ENCODE assay signal across 8 cellular contexts in genomic region chr12:122499991-122500684, GRCh38. TPM values are rescaled to one million over a fixed set of nuclear protein-coding genes. Genes with fewer than 3 reads are reported as not detected.
DNase-seq lines count a peak whose midpoint lies in the region; TF ChIP-seq lines count a peak whose summit lies in the region.

No MANE protein-coding gene starts in this region.

- H3K9me2 ChIP-seq in MM.1S (replicated peaks; ENCODE audit: insufficient read depth, low read length) = no peaks in the 10 kb centered on the region

- no peak for TF ChIP-seq CTCF in H9 (conservative IDR thresholded peaks at IDR 0.05)
- TF ChIP-seq CTCF in MM.1S (IDR thresholded peaks at IDR 0.05; ENCODE audit: low read length) = no peak
- TF ChIP-seq CTCF in right atrium auricular region (IDR thresholded peaks at IDR 0.05) = no peak

- H4K8ac ChIP-seq in H9 (replicated peaks; ENCODE audit: insufficient read length, low read depth, low read length) = no peak overlapping the region

- no peaks in the 10 kb centered on the region for H4K20me1 ChIP-seq in H9 (ENCODE audit: control insufficient read depth, insufficient read depth, insufficient read length)
- no peaks in the 10 kb centered on the region for H4K20me1 ChIP-seq in MM.1S (ENCODE audit: insufficient read depth, low read length)

- H2BK5ac ChIP-seq in H9 (ENCODE audit: insufficient read length, low read length) = no peak overlapping the region

- H3K9me3 ChIP-seq in H9 (ENCODE audit: control insufficient read depth, low read depth, low read length) (no peaks in the 10 kb centered on the region), MM.1S (replicated peaks; ENCODE audit: insufficient read depth, low read length) (no peaks in the 10 kb centered on the region), right atrium auricular region (no peaks in the 10 kb centered on the region)

- H3F3A ChIP-seq in MM.1S (ENCODE audit: insufficient read depth, low read length) = peaks cover 15% of the 10 kb centered on the region; the same call in 1 of the 2 replicates

- H2BK15ac ChIP-seq in H9 (ENCODE audit: low read depth, low read length) = no peak overlapping the region

- H2BK120ac ChIP-seq in H9 (ENCODE audit: low read depth, low read length, poor library complexity, severe bottlenecking) = no peak overlapping the region

- H2BK20ac ChIP-seq in H9 (ENCODE audit: low read depth, low read length, poor library complexity, severe bottlenecking) = no peak overlapping the region

- DNase-seq in ELF-1 (ENCODE audit: low read depth, low spot score) (peak; percentile 72), H9 (peak; percentile 59), MM.1S (peak; percentile 53), SK-MEL-5 (ENCODE audit: low read depth, low spot score) (peak; percentile 58), amygdala (lab: John Stamatoyannopoulos, UW) (peak in 32 of 56 donors; percentile 13 to 74 (median 50)), right atrium auricular region (ENCODE audit: low spot score) (peak; percentile 70), cerebellar nuclear complex (lab: John Stamatoyannopoulos, UW) (no peak)

- no peaks in the 10 kb centered on the region; the same call in 1 of the 2 replicates for H3K27me3 Mint-ChIP-seq in H9 (ENCODE audit: low read depth)

- peaks cover 12 to 15% of the 10 kb centered on the region in 2 experiments for H3K4me1 Mint-ChIP-seq in H9

- peak overlapping the region; percentile 89 for H3K9ac ChIP-seq in H9 (ENCODE audit: extremely low read depth, insufficient read length, low read length)
- peak overlapping the region; percentile 95 for H3K9ac ChIP-seq in MM.1S (ENCODE audit: low read length)
- H3K9ac ChIP-seq in rectal smooth muscle tissue (ENCODE audit: low read length) = peak overlapping the region; percentile 66

- H3K9me3 Mint-ChIP-seq in H9 = no peaks in the 10 kb centered on the region; a peak in 1 of 5 replicates

- WGBS in H9 (ENCODE audit: extremely low coverage, insufficient read length, low lambda C conversion rate) = no CpG with 5 or more reads among the region's 47 CpGs

- H3K36me3 Mint-ChIP-seq in H9 (ENCODE audit: insufficient read depth in 1 of 3, low read depth in 3 of 3) = peaks cover 12 to 40% (median 32%) of the 10 kb centered on the region in 3 experiments

- H4K91ac ChIP-seq in H9 (ENCODE audit: insufficient read length, low read depth, low read length) = no peak overlapping the region

- H3K56ac ChIP-seq in H9 (ENCODE audit: insufficient read length, low read depth, low read length) = no peak overlapping the region

- no peak overlapping the region; the same call in 1 of the 2 replicates for H3K4ac ChIP-seq in H9 (ENCODE audit: low read depth, low read length)

- H2AFZ ChIP-seq in H9 (ENCODE audit: low read length) = no peak overlapping the region
- peak overlapping the region; percentile 48 for H2AFZ ChIP-seq in MM.1S (ENCODE audit: low read length)

- H3K27ac Mint-ChIP-seq in H9 = peak overlapping the region; percentile 99 to 100 (median 100)

- in situ Hi-C loops in SK-MEL-5 (cut with HindIII; ENCODE audit: low pct_unique_long_range_greater_than_20kb, low sequenced_read_pairs) = no loop called here

- H3K18ac ChIP-seq in H9 (ENCODE audit: insufficient read length, low read depth, low read length) = peak overlapping the region; percentile 80

- H3K27me3 ChIP-seq in H9 (ENCODE audit: insufficient read depth, low read length) (no peaks in the 10 kb centered on the region), MM.1S (replicated peaks; ENCODE audit: insufficient read depth, low read length) (no peaks in the 10 kb centered on the region), right atrium auricular region (no peaks in the 10 kb centered on the region), rectal smooth muscle tissue (ENCODE audit: control insufficient read depth, insufficient read depth, low read length) (no peaks in the 10 kb centered on the region)

- H3K4me2 ChIP-seq in H9 (ENCODE audit: insufficient read depth, insufficient read length, low read length) = peak overlapping the region; percentile 83
- peak overlapping the region; percentile 34 for H3K4me2 ChIP-seq in MM.1S (ENCODE audit: low read depth, low read length)

- no peak overlapping the region for H2AK5ac ChIP-seq in H9 (ENCODE audit: insufficient read length, low read length)

- no peak overlapping the region for H2BK12ac ChIP-seq in H9 (ENCODE audit: insufficient read length, low read depth, low read length)

- H3K79me2 ChIP-seq in H9 (ENCODE audit: insufficient read depth, low read length) (no peaks in the 10 kb centered on the region; the same call in 1 of the 2 replicates), MM.1S (ENCODE audit: low read length) (peaks cover 45% of the 10 kb centered on the region)

- H3K27ac ChIP-seq in H9 (ENCODE audit: insufficient read length, low read depth, low read length) (peak overlapping the region; percentile 53), MM.1S (ENCODE audit: low read length) (peak overlapping the region; percentile 96), right atrium auricular region (peak overlapping the region; percentile 99), rectal smooth muscle tissue (ENCODE audit: low read depth, low read length) (peak overlapping the region; percentile 99)

- peak overlapping the region; percentile 88 for H3K4me3 ChIP-seq in MM.1S (ENCODE audit: low read length)
- H3K4me3 ChIP-seq in right atrium auricular region = peak overlapping the region; percentile 88 to 91
- H3K4me3 ChIP-seq in rectal smooth muscle tissue (ENCODE audit: low read length) = peak overlapping the region; percentile 83

- no peaks in the 10 kb centered on the region for H3K23me2 ChIP-seq in H9 (ENCODE audit: insufficient read length, low read depth, low read length, poor library complexity, severe bottlenecking)

- H3K36me3 ChIP-seq in MM.1S (replicated peaks; ENCODE audit: insufficient read depth, low read length) (no peaks in the 10 kb centered on the region), right atrium auricular region (peaks cover 25% of the 10 kb centered on the region), rectal smooth muscle tissue (ENCODE audit: control insufficient read depth, insufficient read depth, low read length) (peaks cover 7% of the 10 kb centered on the region)

- peak overlapping the region; percentile 97 to 98 for H3K4me3 Mint-ChIP-seq in H9

- H3K23ac ChIP-seq in H9 (ENCODE audit: insufficient read length, low read depth, low read length) = no peak overlapping the region

- peak overlapping the region; percentile 90 for H3K14ac ChIP-seq in H9 (ENCODE audit: insufficient read depth, low read length)

- H3K4me1 ChIP-seq in H9 (ENCODE audit: insufficient read depth, low read length) (no peaks in the 10 kb centered on the region), MM.1S (ENCODE audit: low read length) (no peaks in the 10 kb centered on the region), right atrium auricular region (peaks cover 0 to 25% of the 10 kb centered on the region in 2 donors), rectal smooth muscle tissue (ENCODE audit: control insufficient read depth, insufficient read depth, low read length) (peaks cover 7% of the 10 kb centered on the region)

- no peak overlapping the region for H3T11ph ChIP-seq in H9 (ENCODE audit: low read length)

- no peaks in the 10 kb centered on the region for H3K79me1 ChIP-seq in H9 (ENCODE audit: insufficient read depth, low read depth, low read length, poor library complexity, severe bottlenecking)

- no peak overlapping the region for H4K5ac ChIP-seq in H9 (ENCODE audit: insufficient read length, low read depth, low read length)

RNA-seq across cellular contexts. Expression of gene ZCCHC8, which starts 0.6 kb away (rescaled TPM):
- 37.3 and 37.4 TPM in 2 replicates for total RNA-seq in H9 (2021)
- total RNA-seq in SK-MEL-5 (2014; rRNA removed; shearing (Covaris generic)) = 23.8 and 25.4 TPM in 2 replicates
- polyA plus RNA-seq in SK-MEL-5 (2015; cell fraction: cytosol; rRNA removed) = 19.6 and 22.4 TPM in 2 replicates
- polyA plus RNA-seq in SK-MEL-5 (2015; cell fraction: nucleus; rRNA removed) = 96.5 and 123 TPM in 2 replicates
- total RNA-seq in right atrium auricular region = 1 to 10 TPM; 7.5 to 9.6 TPM

RNA-seq across cellular contexts. Expression of gene RSRC2, which starts 26.6 kb away (rescaled TPM):
- total RNA-seq in H9 (2021) = 64.9 and 66.2 TPM in 2 replicates
- total RNA-seq in SK-MEL-5 (2014; rRNA removed; shearing (Covaris generic)) = 41.1 and 43.5 TPM in 2 replicates
- 19.5 and 20.4 TPM in 2 replicates for polyA plus RNA-seq in SK-MEL-5 (2015; cell fraction: cytosol; rRNA removed)
- polyA plus RNA-seq in SK-MEL-5 (2015; cell fraction: nucleus; rRNA removed) = 162 and 218 TPM in 2 replicates
- total RNA-seq in right atrium auricular region = 10 to 100 TPM; 35.6 to 36.6 TPM

RNA-seq across cellular contexts. Expression of gene KNTC1, which starts 26.9 kb away (rescaled TPM):
- 66.8 and 71.3 TPM in 2 replicates for total RNA-seq in H9 (2021)
- total RNA-seq in SK-MEL-5 (2014; rRNA removed; shearing (Covaris generic)) = 38.7 and 64.0 TPM in 2 replicates
- 27.7 and 30.2 TPM in 2 replicates for polyA plus RNA-seq in SK-MEL-5 (2015; cell fraction: cytosol; rRNA removed)
- polyA plus RNA-seq in SK-MEL-5 (2015; cell fraction: nucleus; rRNA removed) = 309 and 400 TPM in 2 replicates
- total RNA-seq in right atrium auricular region = 1 to 10 TPM; 2.2 to 3.0 TPM

Comparison
In these comparisons a context has a peak if more than half of its experiments do, and no peak if none do; other contexts are left out.
1. DNase-seq: peak in ELF-1 (single experiment), H9 (single experiment), MM.1S (single experiment), SK-MEL-5 (single experiment), amygdala (32 of 56) and right atrium auricular region (single experiment); none in cerebellar nuclear complex (0 of 2).
2. Peak in every context shown above with its lines, with median percentiles within 50 percentile points of each other: H3K27ac ChIP-seq, H3K9ac ChIP-seq and H3K4me3 ChIP-seq.